7 cellular contexts compared by ENCODE assay signal in genomic region chr17:34420254-34420766, GRCh38. TPM values are rescaled to one million over a fixed set of nuclear protein-coding genes. Genes with fewer than 3 reads are reported as not detected.
A peak's percentile ranks its signal among the peaks of the same experiment; 100 is the strongest.
DNase-seq lines count a peak whose midpoint lies in the region; ATAC-seq and TF ChIP-seq lines count a peak whose summit lies in the region.

No MANE protein-coding gene starts in this region.

- ATAC-seq in GM21825 (IDR thresholded peaks at IDR 0.05; ENCODE audit: unreplicated experiment), result no peak

- intact Hi-C loops in MCF 10A (cut with micrococcal nuclease), result loop anchor here (1.0 to 5.0 kb wide), 6 partner anchors 562 to 1327 kb away; partner anchors contain the start of genes LIG3, NLE1 and RAD51D

- peak; percentile 75 for DNase-seq in GM13976 (ENCODE audit: low spot score)
- peak; percentile 42 for DNase-seq in NCI-H187 treated with DMSO at 0.1 percent for 48 hours (lab: John Stamatoyannopoulos, UW)
- peak; percentile 63 for DNase-seq in MCF 10A (ENCODE audit: unreplicated experiment)
- DNase-seq in kidney epithelial cell (ENCODE audit: low read depth), result peak; percentile 0
- DNase-seq in stimulated activated CD4-positive, alpha-beta T cell treated with anti-CD3 and anti-CD28 coated beads, Interleukin-1b, Interleukin-23, amount 100 ng/mL, for 48 hours, result peak; percentile 59

- peak; percentile 87 for TF ChIP-seq CTCF in GM13976 (IDR thresholded peaks at IDR 0.05; ENCODE audit: borderline replicate concordance, control extremely low read depth, extremely low read depth, insufficient read depth, missing control alignments)
- TF ChIP-seq CTCF in VCaP (conservative IDR thresholded peaks at IDR 0.05), result peak; percentile 99
- peak; percentile 96 for TF ChIP-seq CTCF in MCF 10A (IDR thresholded peaks at IDR 0.05; ENCODE audit: unreplicated experiment)
- peak; percentile 84 for TF ChIP-seq CTCF in kidney epithelial cell (IDR thresholded peaks at IDR 0.05; ENCODE audit: insufficient read depth, low read length, poor library complexity, severe bottlenecking)

- BruUV-seq in MCF 10A (replicated peaks; lab: Mats Ljungman, UMichigan), result no TSS peak

- H3K36me3 ChIP-seq in kidney epithelial cell (ENCODE audit: control insufficient read depth, insufficient read depth, low read length), result no peaks in the 10 kb centered on the region

- POLR2A ChIA-PET in MCF 10A (lab: Yijun Ruan, JAX), result interaction anchor here (0.8 kb wide), 1 partner anchor 699 kb away, joined by 3 read pairs; no protein-coding TSS in a partner anchor

- H3K27ac Mint-ChIP-seq in MCF 10A (ENCODE audit: low read depth, unreplicated experiment), result no peak overlapping the region

- CTCF ChIA-PET in MCF 10A (lab: Yijun Ruan, JAX), result interaction anchor here (0.6 to 3.9 kb wide), 30 partner anchors 9 to 1328 kb away, joined by 3 to 33 read pairs (median 4); partner anchors contain the start of gene RAD51D

- H3K27ac ChIP-seq in VCaP, result no peak overlapping the region

- peaks cover 1% of the 10 kb centered on the region for H3K27me3 Mint-ChIP-seq in MCF 10A (ENCODE audit: insufficient read depth, unreplicated experiment)

- H3K4me3 ChIP-seq in kidney epithelial cell (ENCODE audit: low read depth, low read length), result no peak overlapping the region

- H3K9me3 Mint-ChIP-seq in MCF 10A (ENCODE audit: unreplicated experiment), result no peaks in the 10 kb centered on the region

- no peak overlapping the region for H3K4me3 Mint-ChIP-seq in MCF 10A (ENCODE audit: unreplicated experiment)

- no peaks in the 10 kb centered on the region for H3K36me3 Mint-ChIP-seq in MCF 10A (ENCODE audit: insufficient read depth, unreplicated experiment)

- no peaks in the 10 kb centered on the region for H3K4me1 Mint-ChIP-seq in MCF 10A (ENCODE audit: insufficient read depth, unreplicated experiment)

- peaks cover 17% of the 10 kb centered on the region for H3K27me3 ChIP-seq in kidney epithelial cell (ENCODE audit: control insufficient read depth, insufficient read depth, low read length)

- in situ Hi-C loops in GM13976 (cut with MboI; ENCODE audit: low sequenced_read_pairs, unreplicated experiment), result loop anchor here (10.0 kb wide), 1 partner anchor 694 kb away; the partner anchor contains the start of gene RAD51D

RNA-seq across cellular contexts. Expression of gene CCL1, which starts 57.3 kb away (rescaled TPM):
- not detected in 2 replicates for total RNA-seq in MCF 10A (2022)
- not detected in 2 replicates for total RNA-seq in kidney epithelial cell

Comparison
In these comparisons a context has a peak if more than half of its experiments do, and no peak if none do; other contexts are left out.
1. DNase-seq: peak in every context shown above with its lines; median percentile 75 in GM13976; 63 in MCF 10A; 59 in stimulated activated CD4-positive, alpha-beta T cell treated with anti-CD3 and anti-CD28 coated beads, Interleukin-1b, Interleukin-23, amount 100 ng/mL, for 48 hours; 42 in NCI-H187 treated with DMSO at 0.1 percent for 48 hours; 0 in kidney epithelial cell.